Comparison of ENCODE assay signal across 7 cellular contexts in the genomic region with DNA sequence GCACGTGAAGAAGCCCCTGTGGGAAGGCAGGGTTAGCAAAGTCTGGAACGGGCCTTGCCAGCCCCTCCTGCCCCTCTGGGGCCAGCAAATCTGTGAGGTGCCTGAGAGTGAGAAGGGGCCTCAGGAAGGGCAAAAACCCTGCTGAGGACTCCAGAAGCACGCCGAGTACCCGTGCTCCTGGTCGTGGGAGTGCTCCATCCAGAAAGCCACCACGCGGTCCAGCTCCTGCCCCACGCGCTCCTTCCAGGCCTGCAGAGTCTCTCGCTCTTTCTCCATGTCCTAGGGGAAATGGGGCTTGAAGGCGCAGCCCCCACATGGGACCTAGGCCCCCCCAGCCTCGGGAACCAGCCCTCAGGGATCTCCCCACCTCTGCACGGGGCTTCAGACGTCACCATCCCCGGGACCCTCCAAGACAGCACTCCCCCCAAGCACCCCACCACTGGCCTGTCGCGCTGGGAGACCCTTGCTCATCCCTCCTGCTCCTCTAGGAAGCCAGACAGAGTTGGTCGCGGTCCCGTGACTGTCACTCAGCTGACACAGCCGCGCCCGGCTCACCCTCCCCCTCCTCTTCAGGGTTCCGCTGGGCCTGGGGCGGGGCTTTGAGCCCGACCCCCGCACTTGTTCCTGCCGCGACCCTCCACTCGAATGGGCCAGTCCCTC. TPM values are rescaled to one million over a fixed set of nuclear protein-coding genes. Genes with fewer than 3 reads are reported as not detected.
DNase-seq lines count a peak whose midpoint lies in the region; ATAC-seq and TF ChIP-seq lines count a peak whose summit lies in the region.

A gene (minus strand): TSS at position 504 of the 660 bp plus-strand sequence. CDS start 33 bp downstream, at position 471.

- peak within 1 kb of the TSS in 3 of 4 donors; percentile 77 to 92 (median 89) for H3K4me3 Mint-ChIP-seq in IgD-negative memory B cell
- H3K4me3 Mint-ChIP-seq in osteocyte (ENCODE audit: unreplicated experiment), result peak within 1 kb of the TSS; percentile 67

- peak; percentile 48 for DNase-seq in activated CD4-positive, alpha-beta T cell treated with anti-CD3 and anti-CD28 coated beads, Interleukin-2, amount 50 U/mL, for 1 hour
- DNase-seq in Right ventricle myocardium inferior (ENCODE audit: missing footprints) (peak; percentile 84), osteocyte (ENCODE audit: extremely low spot score, unreplicated experiment) (no peak), inferior parietal cortex (ENCODE audit: extremely low spot score) (no peak)

- ATAC-seq in Right ventricle myocardium inferior (peak; percentile 64), GM18861 (IDR thresholded peaks at IDR 0.05; ENCODE audit: unreplicated experiment) (no peak), HG03520 (IDR thresholded peaks at IDR 0.05; ENCODE audit: unreplicated experiment) (no peak)

- peaks cover 3% of the 10 kb centered on the region for H3K27me3 Mint-ChIP-seq in IgD-negative memory B cell
- no peaks in the 10 kb centered on the region for H3K27me3 Mint-ChIP-seq in osteocyte (ENCODE audit: unreplicated experiment)

- H3K4me1 Mint-ChIP-seq in IgD-negative memory B cell, result peaks cover 6 to 13% (median 6%) of the 10 kb centered on the region in 3 donors
- H3K4me1 Mint-ChIP-seq in osteocyte (ENCODE audit: unreplicated experiment), result peaks cover 17% of the 10 kb centered on the region

- no peaks in the 10 kb centered on the region for H3K9me3 Mint-ChIP-seq in IgD-negative memory B cell
- H3K9me3 Mint-ChIP-seq in osteocyte (ENCODE audit: unreplicated experiment), result no peaks in the 10 kb centered on the region

- intact Hi-C loops in Right ventricle myocardium inferior (cut with DNase I), result no loop called here

- no peak for TF ChIP-seq CTCF in osteocyte (IDR thresholded peaks at IDR 0.05)

- peaks cover 5% of the 10 kb centered on the region for H3K36me3 Mint-ChIP-seq in IgD-negative memory B cell
- peaks cover 7% of the 10 kb centered on the region for H3K36me3 Mint-ChIP-seq in osteocyte (ENCODE audit: unreplicated experiment)

- H3K27ac Mint-ChIP-seq in IgD-negative memory B cell, result peak within 1 kb of the TSS; percentile 14 to 98 (median 89)
- H3K27ac Mint-ChIP-seq in osteocyte (ENCODE audit: unreplicated experiment), result peak within 1 kb of the TSS; percentile 27

RNA-seq across cellular contexts. Expression of the gene that starts here (rescaled TPM):
- 1.2 TPM for polyA plus RNA-seq in IgD-negative memory B cell
- total RNA-seq in Right ventricle myocardium inferior (8.8 TPM), osteocyte (18.7 and 18.9 TPM in 2 replicates)

Comparison
In these comparisons a context has a peak if more than half of its experiments do, and no peak if none do; other contexts are left out.
1. DNase-seq: peak in activated CD4-positive, alpha-beta T cell treated with anti-CD3 and anti-CD28 coated beads, Interleukin-2, amount 50 U/mL, for 1 hour (single experiment) and Right ventricle myocardium inferior (single experiment); none in osteocyte (single experiment) and inferior parietal cortex (single experiment).